21 cellular contexts compared by ENCODE assay signal in the genomic region with DNA sequence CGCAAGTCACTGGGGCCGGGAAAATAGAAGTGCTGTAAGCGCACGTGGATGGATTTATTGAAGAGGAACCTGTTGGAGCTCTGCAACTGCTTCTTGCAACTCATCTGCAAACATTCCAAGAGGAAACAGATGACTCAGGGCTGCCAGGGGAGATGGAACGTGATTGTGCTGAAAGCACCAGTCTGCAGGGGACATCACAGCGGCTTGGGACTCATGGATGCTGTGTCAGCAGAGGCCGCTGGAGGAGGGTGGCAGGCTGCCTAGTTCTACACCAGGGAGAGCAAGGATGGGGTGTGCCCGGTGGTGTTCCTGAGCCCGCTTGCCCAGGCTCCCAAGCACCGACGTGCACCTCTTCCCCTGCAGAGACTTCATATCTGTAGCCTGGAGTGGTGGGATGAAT.
DNase-seq lines count a peak whose midpoint lies in the region; TF ChIP-seq lines count a peak whose summit lies in the region.
"Had no signal": no experiment of that assay in that cellular context is flagged by ENCODE, and none has a peak within 500 bp of the region (broad histone marks: within the 10 kb centered on the region; RNA-seq: fewer than 3 reads in every experiment).

No MANE protein-coding gene starts in this region.

- TF ChIP-seq POLR2A in stomach (IDR thresholded peaks at IDR 0.05): no peak

- H3K36me3 ChIP-seq in right atrium auricular region (no peaks in the 10 kb centered on the region), stomach (no peaks in the 10 kb centered on the region)
- H3K36me3 ChIP-seq: BE2C; BLaER1 treated with 17β-estradiol and CSF1 and Interleukin-3, amounts not matched to agents 10 nM and 100 nM had no signal

- H3K9me3 ChIP-seq in right atrium auricular region (no peaks in the 10 kb centered on the region), stomach (peaks cover 0 to 17% (median 3%) of the 10 kb centered on the region in 4 donors)
- H3K9me3 ChIP-seq: BE2C had no signal

- DNase-seq in Caki2 (ENCODE audit: low read depth): peak; percentile 2
- DNase-seq in RPMI8226: peak; percentile 28
- peak; percentile 49 for DNase-seq in posterior vena cava (ENCODE audit: low spot score)
- DNase-seq in right atrium auricular region (ENCODE audit: low spot score): no peak
- DNase-seq in cerebellar cortex (ENCODE audit: low spot score): no peak
- no peak for DNase-seq in stomach
- DNase-seq: 8988T; ACHN; AML-193; BE2C; CD4-positive, alpha-beta memory T cell; COR-L47; DMS153; DND-41; EL; GDM1; H9 had no signal

- 77 to 86% (median 84%) methylated on average over 7 to 11 of the region's 11 CpGs for WGBS in stomach, 5 donors

- intact Hi-C loops in posterior vena cava (cut with DNase I): no loop called here
- intact Hi-C loops in stomach (cut with DNase I; ENCODE audit: low total_unique reads): no loop called here

- no peaks in the 10 kb centered on the region for H3K27me3 ChIP-seq in right atrium auricular region
- peaks cover 0 to 44% (median 0%) of the 10 kb centered on the region in 3 donors for H3K27me3 ChIP-seq in stomach
- H3K27me3 ChIP-seq: BE2C; BLaER1 treated with 17β-estradiol and CSF1 and Interleukin-3, amounts not matched to agents 10 nM and 100 nM had no signal

- H3K4me1 ChIP-seq in right atrium auricular region (no peaks in the 10 kb centered on the region), stomach (no peaks in the 10 kb centered on the region)
- H3K4me1 ChIP-seq: A549, BE2C had no signal

- TF ChIP-seq EP300 in stomach (IDR thresholded peaks at IDR 0.05): no peak

- H3K4me3 ChIP-seq in right atrium auricular region (no peak overlapping the region), stomach (no peak overlapping the region)
- H3K4me3 ChIP-seq: A549; BLaER1 treated with 17β-estradiol and CSF1 and Interleukin-3, amounts not matched to agents 10 nM and 100 nM; GM12878; GM23338 had no signal

- in situ Hi-C loops in Caki2 (cut with HindIII; ENCODE audit: low pct_unique_long_range_greater_than_20kb, low sequenced_read_pairs): no loop called here

- no peak overlapping the region for H3K27ac ChIP-seq in right atrium auricular region
- H3K27ac ChIP-seq in stomach: no peak overlapping the region
- H3K27ac ChIP-seq: A549; BLaER1 treated with 17β-estradiol and CSF1 and Interleukin-3, amounts not matched to agents 10 nM and 100 nM had no signal

- TF ChIP-seq CTCF in right atrium auricular region (IDR thresholded peaks at IDR 0.05) (no peak), stomach (IDR thresholded peaks at IDR 0.05) (no peak)

Comparison
In these comparisons a context has a peak if more than half of its experiments do, and no peak if none do; other contexts are left out.
1. DNase-seq: peak in Caki2 (single experiment), RPMI8226 (single experiment) and posterior vena cava (single experiment); none in right atrium auricular region (single experiment), cerebellar cortex (single experiment) and stomach (single experiment).